26 cellular contexts compared by ENCODE assay signal in genomic region chr4:152431784-152432183, GRCh38.
"Had no signal": no experiment of that assay in that cellular context is flagged by ENCODE, and none has a peak within 500 bp of the region (broad histone marks: within the 10 kb centered on the region; RNA-seq: fewer than 3 reads in every experiment).

No MANE protein-coding gene starts in this region.

- ATAC-seq: activated T-cell treated with anti-CD3 and anti-CD28 coated beads, Interleukin-2, amount 50 U/mL, for 4 hours; effector memory CD8-positive, alpha-beta T cell; gastrocnemius medialis; left cardiac atrium; mucosa of descending colon; stimulated activated naive CD8-positive, alpha-beta T cell treated with anti-CD3 and anti-CD28 coated beads, Interleukin-15, Interleukin-2, amounts not matched to agents 100 U/mL and 50 U/mL, for 24 hours; T-cell had no signal

- H3K4me3 ChIP-seq: adrenal gland, ascending aorta, dorsolateral prefrontal cortex, esophagus squamous epithelium, gastrocnemius medialis, mucosa of descending colon, sigmoid colon, smooth muscle cell, thyroid gland had no signal

- DNase-seq: activated CD4-positive, alpha-beta T cell treated with anti-CD3 and anti-CD28 coated beads, Interleukin-2, amount 50 U/mL, for 4 hours; activated CD8-positive, alpha-beta memory T cell treated with anti-CD3 and anti-CD28 coated beads, Interleukin-2, amount 50 U/mL, for 48 hours; activated effector memory CD4-positive, alpha-beta T cell treated with anti-CD3 and anti-CD28 coated beads, Interleukin-2, amount 50 U/mL, for 16 hours; activated naive CD4-positive, alpha-beta T cell treated with anti-CD3 and anti-CD28 coated beads, Interleukin-2, amount 50 U/mL, for 16 hours; activated T-cell treated with anti-CD3 and anti-CD28 coated beads, Interleukin-2, amount 50 U/mL, for 4 hours; adrenal gland; central memory CD4-positive, alpha-beta T cell; dorsolateral prefrontal cortex; effector memory CD8-positive, alpha-beta T cell; esophagus squamous epithelium; gastrocnemius medialis; hypothalamus; left cardiac atrium; mucosa of descending colon; occipital lobe; retina; sigmoid colon; stimulated activated CD4-positive, alpha-beta T cell treated with anti-CD3 and anti-CD28 coated beads, Interleukin-15, amount 100 ng/mL, for 24 hours; stimulated activated CD8-positive, alpha-beta memory T cell treated with anti-CD3 and anti-CD28 coated beads, Interleukin-4, amount 100 ng/mL, for 48 hours; stimulated activated naive CD8-positive, alpha-beta T cell treated with anti-CD3 and anti-CD28 coated beads, Interleukin-15, Interleukin-2, amounts not matched to agents 100 U/mL and 50 U/mL, for 24 hours; T-cell; T-helper 9 cell; thyroid gland had no signal

- H3K9me3 Mint-ChIP-seq: activated T-cell treated with anti-CD3 and anti-CD28 coated beads, Interleukin-2, amount 50 U/mL, for 4 hours; effector memory CD8-positive, alpha-beta T cell had no signal

- H3K27me3 Mint-ChIP-seq: effector memory CD8-positive, alpha-beta T cell; T-cell had no signal

- H3K9me3 ChIP-seq: adrenal gland, ascending aorta, esophagus squamous epithelium, gastrocnemius medialis, mucosa of descending colon, sigmoid colon, thyroid gland had no signal

- H3K4me3 Mint-ChIP-seq: activated T-cell treated with anti-CD3 and anti-CD28 coated beads, Interleukin-2, amount 50 U/mL, for 4 hours; effector memory CD8-positive, alpha-beta T cell; neural crest cell; T-cell had no signal

- H3K36me3 ChIP-seq: adrenal gland, ascending aorta, gastrocnemius medialis, sigmoid colon, thyroid gland had no signal

- H3K27ac Mint-ChIP-seq: T-cell had no signal

- H3K4me2 ChIP-seq: smooth muscle cell had no signal

- H3K4me1 ChIP-seq: adrenal gland, ascending aorta, gastrocnemius medialis, sigmoid colon had no signal

- H3K27me3 ChIP-seq: adrenal gland, ascending aorta, dorsolateral prefrontal cortex, esophagus squamous epithelium, gastrocnemius medialis, sigmoid colon, thyroid gland had no signal

- H3K27ac ChIP-seq: adrenal gland, ascending aorta, dorsolateral prefrontal cortex, esophagus squamous epithelium, gastrocnemius medialis, sigmoid colon, thyroid gland had no signal
